Comparison of ENCODE assay signal across 8 cellular contexts in genomic region chr17:30832438-30832790, GRCh38. TPM values are rescaled to one million over a fixed set of nuclear protein-coding genes. Genes with fewer than 3 reads are reported as not detected.
DNase-seq lines count a peak whose midpoint lies in the region; ATAC-seq lines count a peak whose summit lies in the region.

No MANE protein-coding gene starts in this region.

- H3K9me3 ChIP-seq in iPS-20b (ENCODE audit: insufficient read depth, low read depth, low read length) (no peaks in the 10 kb centered on the region), subcutaneous abdominal adipose tissue (ENCODE audit: control insufficient read depth in 5 of 5, low read length in 5 of 5) (no peaks in the 10 kb centered on the region)

- no peak for DNase-seq in T-helper 1 cell
- DNase-seq in activated CD4-positive, alpha-beta memory T cell treated with anti-CD3 and anti-CD28 coated beads for 36 hours, result no peak
- DNase-seq in A172 (ENCODE audit: low spot score), result no peak
- DNase-seq in NCI-H226, result no peak

- H3K9me3 Mint-ChIP-seq in T-helper 1 cell treated with Interleukin-12 subunit alpha and Interleukin-12 subunit beta and Interleukin-4 antibody, amounts not matched to agents 30 μg/mL and 1 μg/mL, for 36 hours, result no peaks in the 10 kb centered on the region
- H3K9me3 Mint-ChIP-seq in activated CD4-positive, alpha-beta memory T cell treated with anti-CD3 and anti-CD28 coated beads for 36 hours, result no peaks in the 10 kb centered on the region

- H3K4me1 Mint-ChIP-seq in T-helper 1 cell treated with Interleukin-12 subunit alpha and Interleukin-12 subunit beta and Interleukin-4 antibody, amounts not matched to agents 30 μg/mL and 1 μg/mL, for 36 hours (ENCODE audit: low read depth), result peaks cover 31% of the 10 kb centered on the region
- H3K4me1 Mint-ChIP-seq in activated CD4-positive, alpha-beta memory T cell treated with anti-CD3 and anti-CD28 coated beads for 36 hours (ENCODE audit: low read depth), result peaks cover 21% of the 10 kb centered on the region

- H3K4me3 ChIP-seq in iPS-20b (ENCODE audit: low read length), result peak overlapping the region; percentile 96
- H3K4me3 ChIP-seq in subcutaneous abdominal adipose tissue (ENCODE audit: low read depth in 1 of 5, low read length in 5 of 5), result peak overlapping the region; percentile 62 to 94 (median 85)

- H3K27me3 ChIP-seq in iPS-20b (ENCODE audit: insufficient read depth, low read length) (no peaks in the 10 kb centered on the region), subcutaneous abdominal adipose tissue (ENCODE audit: control insufficient read depth in 5 of 5, insufficient read depth in 4 of 5, low read length in 5 of 5) (no peaks in the 10 kb centered on the region)

- POLR2A ChIA-PET in activated CD4-positive, alpha-beta memory T cell treated with anti-CD3 and anti-CD28 coated beads for 36 hours (lab: Charles Lee), result no interaction called here

- H3K27me3 Mint-ChIP-seq in T-helper 1 cell treated with Interleukin-12 subunit alpha and Interleukin-12 subunit beta and Interleukin-4 antibody, amounts not matched to agents 30 μg/mL and 1 μg/mL, for 36 hours (ENCODE audit: low read depth), result no peaks in the 10 kb centered on the region
- H3K27me3 Mint-ChIP-seq in activated CD4-positive, alpha-beta memory T cell treated with anti-CD3 and anti-CD28 coated beads for 36 hours, result no peaks in the 10 kb centered on the region

- ATAC-seq in GM19452 (IDR thresholded peaks at IDR 0.05; ENCODE audit: unreplicated experiment), result no peak

- intact Hi-C loops in activated CD4-positive, alpha-beta memory T cell treated with anti-CD3 and anti-CD28 coated beads for 36 hours (cut with micrococcal nuclease), result loop anchor here (5.0 kb wide), 1 partner anchor 75 kb away; the partner anchor contains the start of gene TEFM

- CTCF ChIA-PET in activated CD4-positive, alpha-beta memory T cell treated with anti-CD3 and anti-CD28 coated beads for 36 hours (lab: Charles Lee), result interaction anchor here (0.6 kb wide), 2 partner anchors 128 to 545 kb away, joined by 3 read pairs; no protein-coding TSS in a partner anchor

- H3K4me3 Mint-ChIP-seq in T-helper 1 cell treated with Interleukin-12 subunit alpha and Interleukin-12 subunit beta and Interleukin-4 antibody, amounts not matched to agents 30 μg/mL and 1 μg/mL, for 36 hours, result peak overlapping the region; percentile 96
- peak overlapping the region; percentile 99 for H3K4me3 Mint-ChIP-seq in activated CD4-positive, alpha-beta memory T cell treated with anti-CD3 and anti-CD28 coated beads for 36 hours

- H3K27ac Mint-ChIP-seq in T-helper 1 cell treated with Interleukin-12 subunit alpha and Interleukin-12 subunit beta and Interleukin-4 antibody, amounts not matched to agents 30 μg/mL and 1 μg/mL, for 36 hours, result peak overlapping the region; percentile 91
- H3K27ac Mint-ChIP-seq in activated CD4-positive, alpha-beta memory T cell treated with anti-CD3 and anti-CD28 coated beads for 36 hours, result peak overlapping the region; percentile 86

- peaks cover 30% of the 10 kb centered on the region for H3K36me3 ChIP-seq in iPS-20b (ENCODE audit: insufficient read depth, low read depth, low read length)
- no peaks in the 10 kb centered on the region for H3K36me3 ChIP-seq in subcutaneous abdominal adipose tissue (ENCODE audit: control insufficient read depth in 5 of 5, insufficient read depth in 5 of 5, low read length in 5 of 5)

- peaks cover 14% of the 10 kb centered on the region for H3K36me3 Mint-ChIP-seq in T-helper 1 cell treated with Interleukin-12 subunit alpha and Interleukin-12 subunit beta and Interleukin-4 antibody, amounts not matched to agents 30 μg/mL and 1 μg/mL, for 36 hours (ENCODE audit: low read depth)
- H3K36me3 Mint-ChIP-seq in activated CD4-positive, alpha-beta memory T cell treated with anti-CD3 and anti-CD28 coated beads for 36 hours, result peaks cover 31% of the 10 kb centered on the region

- peak overlapping the region; percentile 96 for H3K9ac ChIP-seq in iPS-20b (ENCODE audit: low read depth, low read length)
- H3K9ac ChIP-seq in subcutaneous abdominal adipose tissue (ENCODE audit: low read length in 5 of 5), result peak overlapping the region; percentile 32 to 96 (median 92)

- peaks cover 12% of the 10 kb centered on the region; the same call in 1 of the 2 replicates for H3K4me1 ChIP-seq in iPS-20b (ENCODE audit: insufficient read depth, low read length)
- peaks cover 0 to 19% (median 16%) of the 10 kb centered on the region in 5 donors for H3K4me1 ChIP-seq in subcutaneous abdominal adipose tissue (ENCODE audit: control insufficient read depth in 5 of 5, insufficient read depth in 5 of 5, low read length in 5 of 5)

- H3K27ac ChIP-seq in iPS-20b (ENCODE audit: low read length) (peak overlapping the region; percentile 67), subcutaneous abdominal adipose tissue (ENCODE audit: low read depth, low read length) (no peak overlapping the region)

RNA-seq across cellular contexts. Expression of gene ATAD5, which starts 0.6 kb away (rescaled TPM):
- 10 to 100 TPM; 30.0 to 32.9 TPM for total RNA-seq in activated CD4-positive, alpha-beta memory T cell treated with anti-CD3 and anti-CD28 coated beads for 36 hours
- total RNA-seq in A172 (2014; rRNA removed; shearing (Covaris generic)), result 8.9 and 13.2 TPM in 2 replicates

RNA-seq across cellular contexts. Expression of gene CRLF3, which starts 7.9 kb away (rescaled TPM):
- total RNA-seq in activated CD4-positive, alpha-beta memory T cell treated with anti-CD3 and anti-CD28 coated beads for 36 hours, result 10 to 100 TPM; 48.1 to 48.5 TPM
- 23.0 and 23.6 TPM in 2 replicates for total RNA-seq in A172 (2014; rRNA removed; shearing (Covaris generic))
